15 cellular contexts compared by ENCODE assay signal in genomic region chr12:117130806-117131205, GRCh38. TPM values are rescaled to one million over a fixed set of nuclear protein-coding genes. Genes with fewer than 3 reads are reported as not detected.
DNase-seq lines count a peak whose midpoint lies in the region; ATAC-seq and TF ChIP-seq lines count a peak whose summit lies in the region.
"Had no signal": no experiment of that assay in that cellular context is flagged by ENCODE, and none has a peak within 500 bp of the region (broad histone marks: within the 10 kb centered on the region; RNA-seq: fewer than 3 reads in every experiment).

No MANE protein-coding gene starts in this region.

- no peak overlapping the region for H4K5ac ChIP-seq in mesendoderm (ENCODE audit: low read length)

- no peak overlapping the region for H2BK120ac ChIP-seq in mesendoderm (ENCODE audit: low read depth, low read length)

- H2AK5ac ChIP-seq in mesendoderm (ENCODE audit: low read length): no peak overlapping the region

- no peaks in the 10 kb centered on the region for H3K9me2 ChIP-seq in PC-3 (replicated peaks; ENCODE audit: low read length)

- peaks cover 15% of the 10 kb centered on the region for H3K4me1 ChIP-seq in PC-3 (ENCODE audit: insufficient read depth, low read length)
- H3K4me1 ChIP-seq in stomach: peaks cover 0 to 8% (median under 1%) of the 10 kb centered on the region in 4 donors
- H3K4me1 ChIP-seq in mesendoderm (ENCODE audit: control insufficient read depth, low read depth, low read length): no peaks in the 10 kb centered on the region
- H3K4me1 ChIP-seq: BE2C had no signal

- no peak overlapping the region for H3K56ac ChIP-seq in mesendoderm (ENCODE audit: low read length)

- H3K4me2 ChIP-seq in PC-3 (ENCODE audit: low read length) (no peak overlapping the region), mesendoderm (ENCODE audit: low read length) (no peak overlapping the region)
- H3K4me2 ChIP-seq: GM23338 had no signal

- no peak overlapping the region for H3K4ac ChIP-seq in mesendoderm (ENCODE audit: low read depth, low read length)

- H3K27me3 ChIP-seq in PC-3 (ENCODE audit: low read length): no peaks in the 10 kb centered on the region
- H3K27me3 ChIP-seq in stomach: no peaks in the 10 kb centered on the region
- H3K27me3 ChIP-seq in mesendoderm (ENCODE audit: insufficient read depth, low read length, poor library complexity): no peaks in the 10 kb centered on the region
- H3K27me3 ChIP-seq: BE2C had no signal

- CTCF ChIA-PET in PC-3 (lab: Charles Lee): no interaction called here

- TF ChIP-seq CTCF in PC-3 (conservative IDR thresholded peaks at IDR 0.05; ENCODE audit: low read depth, low read length) (no peak), stomach (IDR thresholded peaks at IDR 0.05) (no peak)

- DNase-seq in NCI-H82 (lab: John Stamatoyannopoulos, UW) (peak; percentile 15), NCI-H82 treated with DMSO at 0.1 percent for 48 hours (lab: John Stamatoyannopoulos, UW; ENCODE audit: unreplicated experiment) (no peak), PC-3 (no peak), kidney glomerular epithelial cell (lab: John Stamatoyannopoulos, UW) (peak; percentile 40), stomach (no peak), cortex of kidney (lab: John Stamatoyannopoulos, UW) (no peak), Ammon's horn (ENCODE audit: low spot score) (no peak), mesendoderm (no peak)
- DNase-seq: BE2C; CD8-positive, alpha-beta T cell; COR-L47; H7; IMR-90 had no signal

- no peak overlapping the region for H3K18ac ChIP-seq in mesendoderm (ENCODE audit: low read length)

- no peaks in the 10 kb centered on the region for H3K79me1 ChIP-seq in mesendoderm (ENCODE audit: low read length)

- ATAC-seq in PC-3: no peak
- ATAC-seq: CD8-positive, alpha-beta T cell; GM12878; GM23338 had no signal

- H3K79me2 ChIP-seq in PC-3 (ENCODE audit: low read length): no peaks in the 10 kb centered on the region
- no peaks in the 10 kb centered on the region for H3K79me2 ChIP-seq in mesendoderm (ENCODE audit: control insufficient read depth, insufficient read depth, low read length)

- no peak overlapping the region for H3K23ac ChIP-seq in mesendoderm (ENCODE audit: low read length)

- peaks cover 23% of the 10 kb centered on the region for H3F3A ChIP-seq in PC-3 (ENCODE audit: low read length, unreplicated experiment)

- no peak for TF ChIP-seq POLR2A in stomach (IDR thresholded peaks at IDR 0.05)

- POLR2A ChIA-PET in PC-3 (lab: Charles Lee; ENCODE audit: unreplicated experiment): no interaction called here

- H3K9me3 ChIP-seq in PC-3 (ENCODE audit: low read length) (0 out of 2 replicates have a peak, but pooled peaks cover 6% of the 10 kb centered on the region), stomach (no peaks in the 10 kb centered on the region)
- H3K9me3 ChIP-seq: BE2C had no signal

- H2AFZ ChIP-seq in PC-3 (ENCODE audit: low read length): no peak overlapping the region
- H2AFZ ChIP-seq: GM23338 had no signal

- no peaks in the 10 kb centered on the region for H3K36me3 ChIP-seq in PC-3 (ENCODE audit: low read depth, low read length)
- H3K36me3 ChIP-seq in stomach: no peaks in the 10 kb centered on the region
- H3K36me3 ChIP-seq in mesendoderm (ENCODE audit: control insufficient read depth, insufficient read depth, low read length): no peaks in the 10 kb centered on the region
- H3K36me3 ChIP-seq: BE2C had no signal

- no peaks in the 10 kb centered on the region for H4K20me1 ChIP-seq in PC-3 (ENCODE audit: low read length)

- TF ChIP-seq EP300 in stomach (IDR thresholded peaks at IDR 0.05): no peak

- H4K8ac ChIP-seq in mesendoderm (ENCODE audit: low read depth, low read length): no peak overlapping the region

- H2BK5ac ChIP-seq in mesendoderm (ENCODE audit: low read length): no peak overlapping the region

- BruUV-seq in PC-3 (replicated peaks; lab: Mats Ljungman, UMichigan): no TSS peak

- H3K27ac ChIP-seq in PC-3 (ENCODE audit: low read length): 0 out of 2 replicates have a peak overlapping the region, but pooled peaks have one; percentile 2
- H3K27ac ChIP-seq in stomach: peak overlapping the region in 3 of 5 donors; percentile 5 to 65 (median 59)
- H3K27ac ChIP-seq in mesendoderm (ENCODE audit: low read depth, low read length): no peak overlapping the region

- 78 to 87% (median 80%) methylated on average over 7 of the region's 7 CpGs for WGBS in stomach, 5 donors
- WGBS in mesendoderm (ENCODE audit: extremely low coverage, insufficient coverage, low lambda C conversion rate): no CpG with 5 or more reads among the region's 7 CpGs

- H2BK15ac ChIP-seq in mesendoderm (replicated peaks; ENCODE audit: low read depth): no peak overlapping the region

- H3K4me3 ChIP-seq in PC-3 (ENCODE audit: low read length): no peak overlapping the region
- no peak overlapping the region for H3K4me3 ChIP-seq in stomach
- no peak overlapping the region for H3K4me3 ChIP-seq in mesendoderm (ENCODE audit: low read length)
- H3K4me3 ChIP-seq: GM12878, GM23338 had no signal

- no peak overlapping the region for H3K9ac ChIP-seq in PC-3 (ENCODE audit: low read length)
- H3K9ac ChIP-seq in mesendoderm (ENCODE audit: low read length): no peak overlapping the region

- intact Hi-C loops in PC-3 (cut with micrococcal nuclease) (no loop called here), stomach (cut with DNase I; ENCODE audit: low total_unique reads) (no loop called here)

RNA-seq across cellular contexts. Expression of gene TESC, which starts 31.6 kb away (rescaled TPM):
- total RNA-seq in PC-3 (2014; rRNA removed) (0.75 and 2.1 TPM in 2 replicates), stomach (100 to 1,000 TPM in 2 of 5 donors, 10 to 100 TPM in 2, not detected in 1; 51.3 to 352 (median 103) TPM)
- polyA plus RNA-seq in stomach: 100 to 1,000 TPM in 1 of 3 donors, 10 to 100 TPM in 2; 70.3 to 183 (median 87.5) TPM
- polyA plus RNA-seq in mesendoderm (2013, experiment 1 of 2): 1.5 TPM
- polyA plus RNA-seq in mesendoderm (2013, experiment 2 of 2): 1.4 TPM

RNA-seq across cellular contexts. Expression of gene FBXO21, which starts 59.5 kb away (rescaled TPM):
- total RNA-seq in PC-3 (2014; rRNA removed) (230 and 321 TPM in 2 replicates), stomach (100 to 1,000 TPM in 1 of 5 donors, 10 to 100 TPM in 4; 21.0 to 494 (median 70.4) TPM)
- 10 to 100 TPM in 2 of 3 donors, 1 to 10 TPM in 1; 7.4 to 12.7 (median 11.0) TPM for polyA plus RNA-seq in stomach
- 22.7 TPM for polyA plus RNA-seq in mesendoderm (2013, experiment 1 of 2)
- 24.1 TPM for polyA plus RNA-seq in mesendoderm (2013, experiment 2 of 2)

Comparison
In these comparisons a context has a peak if more than half of its experiments do, and no peak if none do; other contexts are left out.
1. DNase-seq: peak in NCI-H82 (single experiment) and kidney glomerular epithelial cell (single experiment); none in NCI-H82 treated with DMSO at 0.1 percent for 48 hours (single experiment), PC-3 (single experiment), stomach (single experiment), cortex of kidney (single experiment), Ammon's horn (single experiment) and mesendoderm (single experiment).